ENCODE assay signal across 17 cellular contexts in genomic region chr17:6786618-6787017, GRCh38. TPM values are rescaled to one million over a fixed set of nuclear protein-coding genes. Genes with fewer than 3 reads are reported as not detected.
DNase-seq lines count a peak whose midpoint lies in the region; ATAC-seq, FAIRE-seq and TF ChIP-seq lines count a peak whose summit lies in the region.
"Had no signal": no experiment of that assay in that cellular context is flagged by ENCODE, and none has a peak within 500 bp of the region (broad histone marks: within the 10 kb centered on the region; RNA-seq: fewer than 3 reads in every experiment).

No MANE protein-coding gene starts in this region.

- no peaks in the 10 kb centered on the region for H4K20me1 ChIP-seq in endothelial cell of umbilical vein (replicated peaks; ENCODE audit: control insufficient read depth, extremely low read depth, insufficient read depth, low read length)
- H4K20me1 ChIP-seq: BLaER1 had no signal

- peak in 3 of 4 donors; percentile 11 to 80 (median 63) for ATAC-seq in right lobe of liver
- no peak for ATAC-seq in GM18861 (IDR thresholded peaks at IDR 0.05; ENCODE audit: unreplicated experiment)
- no peak for ATAC-seq in GM18517 (IDR thresholded peaks at IDR 0.05; ENCODE audit: unreplicated experiment)
- ATAC-seq: activated CD4-positive, CD25-positive, alpha-beta regulatory T cell treated with anti-CD3 and anti-CD28 coated beads, Interleukin-2, amount 50 U/mL, for 24 hours; stimulated activated naive B cell treated with anti-CD40 and anti-IgM and Interleukin-4, amounts not matched to agents 10 μg/mL and 1 μg/mL and 100 μg/mL, for 72 hours had no signal

- dilution Hi-C loops in endothelial cell of umbilical vein (cut with MboI; ENCODE audit: extremely low pct_ligation_motif_present, low sequenced_read_pairs): no loop called here

- H3K27ac ChIP-seq in endothelial cell of umbilical vein (ENCODE audit: insufficient read depth, low read depth, low read length) (peak overlapping the region; percentile 33), right lobe of liver (peak overlapping the region in 1 of 3 donors; percentile 23)
- H3K27ac ChIP-seq: BLaER1 had no signal

- WGBS in right lobe of liver (ENCODE audit: insufficient coverage, low coverage, low lambda C conversion rate, missing lambda C conversion rate): 59% methylated on average over 8 of the region's 8 CpGs

- POLR2A ChIA-PET in endothelial cell of umbilical vein (lab: Charles Lee): no interaction called here
- POLR2A ChIA-PET in activated CD4-positive, alpha-beta memory T cell treated with anti-CD3 and anti-CD28 coated beads for 36 hours (lab: Charles Lee): no interaction called here

- peaks cover 17% of the 10 kb centered on the region for H3K9me3 Mint-ChIP-seq in activated CD4-positive, alpha-beta memory T cell treated with anti-CD3 and anti-CD28 coated beads for 36 hours
- H3K9me3 Mint-ChIP-seq: stimulated activated naive B cell treated with anti-CD40 and anti-IgM and Interleukin-4, amounts not matched to agents 10 μg/mL and 1 μg/mL and 100 μg/mL, for 72 hours had no signal

- no peak overlapping the region for H3K4me3 Mint-ChIP-seq in activated CD4-positive, alpha-beta memory T cell treated with anti-CD3 and anti-CD28 coated beads for 36 hours
- H3K4me3 Mint-ChIP-seq: stimulated activated naive B cell treated with anti-CD40 and anti-IgM and Interleukin-4, amounts not matched to agents 10 μg/mL and 1 μg/mL and 100 μg/mL, for 72 hours had no signal

- no TSS peak for BruUV-seq in endothelial cell of umbilical vein (replicated peaks; lab: Mats Ljungman, UMichigan)

- no peaks in the 10 kb centered on the region for H3K36me3 Mint-ChIP-seq in activated CD4-positive, alpha-beta memory T cell treated with anti-CD3 and anti-CD28 coated beads for 36 hours
- H3K36me3 Mint-ChIP-seq: stimulated activated naive B cell treated with anti-CD40 and anti-IgM and Interleukin-4, amounts not matched to agents 10 μg/mL and 1 μg/mL and 100 μg/mL, for 72 hours had no signal

- H3K79me2 ChIP-seq in endothelial cell of umbilical vein (ENCODE audit: control insufficient read depth, insufficient read depth, low read length): no peaks in the 10 kb centered on the region

- H3K4me1 ChIP-seq in endothelial cell of umbilical vein (ENCODE audit: control insufficient read depth, extremely low read depth, insufficient read depth, low read length): peaks cover 6% of the 10 kb centered on the region
- peaks cover 0 to 8% (median 0%) of the 10 kb centered on the region in 4 donors for H3K4me1 ChIP-seq in right lobe of liver
- H3K4me1 ChIP-seq: BLaER1 had no signal

- CTCF ChIA-PET in endothelial cell of umbilical vein (lab: Charles Lee): interaction anchor here (1.1 to 1.9 kb wide), 5 partner anchors 10 to 124 kb away, joined by 3 to 21 read pairs (median 4); no protein-coding TSS in a partner anchor
- CTCF ChIA-PET in activated CD4-positive, alpha-beta memory T cell treated with anti-CD3 and anti-CD28 coated beads for 36 hours (lab: Charles Lee): no interaction called here

- H3K4me1 Mint-ChIP-seq in activated CD4-positive, alpha-beta memory T cell treated with anti-CD3 and anti-CD28 coated beads for 36 hours (ENCODE audit: low read depth): no peaks in the 10 kb centered on the region
- H3K4me1 Mint-ChIP-seq: stimulated activated naive B cell treated with anti-CD40 and anti-IgM and Interleukin-4, amounts not matched to agents 10 μg/mL and 1 μg/mL and 100 μg/mL, for 72 hours had no signal

- H3K27me3 ChIP-seq in endothelial cell of umbilical vein (ENCODE audit: control insufficient read depth in 2 of 2, insufficient read depth in 2 of 2, low read length in 2 of 2) (peaks cover 0 to 15% of the 10 kb centered on the region in 2 experiments), right lobe of liver (no peaks in the 10 kb centered on the region)
- H3K27me3 ChIP-seq: BLaER1 had no signal

- H3K9ac ChIP-seq in endothelial cell of umbilical vein (replicated peaks; ENCODE audit: extremely low read depth, insufficient read depth, low read length): peak overlapping the region; percentile 3
- H3K9ac ChIP-seq: BLaER1 had no signal

- intact Hi-C loops in endothelial cell of umbilical vein (cut with micrococcal nuclease): loop anchor here (1.0 kb wide), 1 partner anchor 33 kb away; no protein-coding TSS in a partner anchor
- intact Hi-C loops in right lobe of liver (cut with DNase I): no loop called here
- intact Hi-C loops in activated CD4-positive, alpha-beta memory T cell treated with anti-CD3 and anti-CD28 coated beads for 36 hours (cut with micrococcal nuclease): no loop called here

- DNase-seq in Ammon's horn (ENCODE audit: low spot score) (peak; percentile 49), NCI-H226 (peak; percentile 77), endothelial cell of umbilical vein (ENCODE audit: low read depth, low spot score) (peak; percentile 93), right lobe of liver (no peak)
- DNase-seq in activated CD8-positive, alpha-beta memory T cell treated with anti-CD3 and anti-CD28 coated beads for 24 hours: no peak
- no peak for DNase-seq in activated CD4-positive, alpha-beta memory T cell treated with anti-CD3 and anti-CD28 coated beads for 36 hours
- DNase-seq: NCI-H187; NK-92 treated with Interleukin-12 subunit alpha and Interleukin-12 subunit beta, amount 100 ng/mL, for 24 hours; stimulated activated CD4-positive, alpha-beta T cell treated with anti-CD3 and anti-CD28 coated beads, Interleukin-4, amount 100 ng/mL, for 1 hour; stimulated activated naive B cell treated with anti-CD40 and anti-IgM and Interleukin-4, amounts not matched to agents 10 μg/mL and 1 μg/mL and 100 μg/mL, for 72 hours; SW 1271 had no signal

- no peaks in the 10 kb centered on the region for H3K9me3 ChIP-seq in endothelial cell of umbilical vein (replicated peaks; ENCODE audit: control insufficient read depth, insufficient read depth, low read length)
- no peaks in the 10 kb centered on the region for H3K9me3 ChIP-seq in right lobe of liver

- H3K4me3 ChIP-seq in endothelial cell of umbilical vein (replicated peaks in 1 of 3; ENCODE audit: insufficient read depth in 1 of 3, low read depth in 1 of 3, low read length in 3 of 3) (peak overlapping the region in 2 of 3 experiments; percentile 30 to 42), right lobe of liver (no peak overlapping the region)
- H3K4me3 ChIP-seq: BLaER1 had no signal

- peak overlapping the region; percentile 80 for H2AFZ ChIP-seq in endothelial cell of umbilical vein (ENCODE audit: low read depth, low read length)

- H3K9me1 ChIP-seq in endothelial cell of umbilical vein (replicated peaks; ENCODE audit: control insufficient read depth, extremely low read depth, insufficient read depth, low read length): no peaks in the 10 kb centered on the region

- H3K4me2 ChIP-seq in endothelial cell of umbilical vein (ENCODE audit: insufficient read depth, low read length): peak overlapping the region; percentile 60
- H3K4me2 ChIP-seq: BLaER1 had no signal

- FAIRE-seq in endothelial cell of umbilical vein (lab: Jason Lieb, UNC): peak; percentile 96

- no peak for TF ChIP-seq CTCF in endothelial cell of umbilical vein (IDR thresholded peaks at IDR 0.05; ENCODE audit: extremely low read depth in 1 of 2, insufficient read depth in 1 of 2, low read depth in 1 of 2, low read length in 2 of 2)
- no peak for TF ChIP-seq CTCF in right lobe of liver (IDR thresholded peaks at IDR 0.05)

- H3K27ac Mint-ChIP-seq in activated CD4-positive, alpha-beta memory T cell treated with anti-CD3 and anti-CD28 coated beads for 36 hours: no peak overlapping the region
- H3K27ac Mint-ChIP-seq: progenitor cell of endocrine pancreas; stimulated activated naive B cell treated with anti-CD40 and anti-IgM and Interleukin-4, amounts not matched to agents 10 μg/mL and 1 μg/mL and 100 μg/mL, for 72 hours had no signal

- H3K36me3 ChIP-seq in endothelial cell of umbilical vein (ENCODE audit: control insufficient read depth in 2 of 2, extremely low read depth in 1 of 2, insufficient read depth in 2 of 2, low read length in 2 of 2) (no peaks in the 10 kb centered on the region), right lobe of liver (no peaks in the 10 kb centered on the region)
- H3K36me3 ChIP-seq: BLaER1 had no signal

- TF ChIP-seq POLR2A in endothelial cell of umbilical vein (IDR thresholded peaks at IDR 0.05; ENCODE audit: low read depth, low read length): no peak
- TF ChIP-seq POLR2A in right lobe of liver (IDR thresholded peaks at IDR 0.05): no peak

- H3K27me3 Mint-ChIP-seq in activated CD4-positive, alpha-beta memory T cell treated with anti-CD3 and anti-CD28 coated beads for 36 hours: peaks cover 47% of the 10 kb centered on the region
- H3K27me3 Mint-ChIP-seq: progenitor cell of endocrine pancreas had no signal

RNA-seq across cellular contexts. Expression of gene FBXO39, which starts 10.6 kb away (rescaled TPM):
- total RNA-seq in endothelial cell of umbilical vein (0.20 and 0.99 TPM in 2 replicates), right lobe of liver (1 to 10 TPM in 1 of 6 experiments, under 1 TPM in 4, not detected in 1; 0.33 to 1.2 (median 0.49) TPM)
- 2.7 and 3.1 TPM in 2 replicates for polyA plus RNA-seq in endothelial cell of umbilical vein
- 2.3 and 2.9 TPM in 2 replicates for polyA plus RNA-seq in endothelial cell of umbilical vein (2011; cell fraction: cytosol; rRNA removed)
- 4.9 and 5.6 TPM in 2 replicates for polyA plus RNA-seq in endothelial cell of umbilical vein (2011; cell fraction: nucleus; rRNA removed)
- polyA plus RNA-seq in endothelial cell of umbilical vein (2012): not detected in 2 replicates
- polyA minus RNA-seq in endothelial cell of umbilical vein: 2.7 and 3.1 TPM in 2 replicates
- not detected for polyA minus RNA-seq in endothelial cell of umbilical vein (2011; cell fraction: cytosol; rRNA and poly(A)+ RNA removed)
- 3.4 and 4.3 TPM in 2 replicates for polyA minus RNA-seq in endothelial cell of umbilical vein (2011; cell fraction: nucleus; rRNA and poly(A)+ RNA removed)
- total RNA-seq in activated CD4-positive, alpha-beta memory T cell treated with anti-CD3 and anti-CD28 coated beads for 36 hours: not detected
- total RNA-seq: progenitor cell of endocrine pancreas had no signal

RNA-seq across cellular contexts. Expression of gene XAF1, which starts 30.8 kb away (rescaled TPM):
- total RNA-seq in endothelial cell of umbilical vein: 15.0 and 21.5 TPM in 2 replicates
- 3.8 and 6.3 TPM in 2 replicates for polyA plus RNA-seq in endothelial cell of umbilical vein
- polyA plus RNA-seq in endothelial cell of umbilical vein (2011; cell fraction: cytosol; rRNA removed): 4.8 and 6.5 TPM in 2 replicates
- 33.1 and 34.7 TPM in 2 replicates for polyA plus RNA-seq in endothelial cell of umbilical vein (2011; cell fraction: nucleus; rRNA removed)
- 2.8 and 4.4 TPM in 2 replicates for polyA plus RNA-seq in endothelial cell of umbilical vein (2012)
- polyA minus RNA-seq in endothelial cell of umbilical vein: 25.2 and 34.8 TPM in 2 replicates
- polyA minus RNA-seq in endothelial cell of umbilical vein (2011; cell fraction: cytosol; rRNA and poly(A)+ RNA removed): not detected
- polyA minus RNA-seq in endothelial cell of umbilical vein (2011; cell fraction: nucleus; rRNA and poly(A)+ RNA removed): 20.0 and 26.7 TPM in 2 replicates
- total RNA-seq in right lobe of liver: 10 to 100 TPM; 15.9 to 76.8 (median 42.7) TPM
- total RNA-seq in activated CD4-positive, alpha-beta memory T cell treated with anti-CD3 and anti-CD28 coated beads for 36 hours: 10 to 100 TPM; 26.8 to 27.4 TPM
- total RNA-seq: progenitor cell of endocrine pancreas had no signal

RNA-seq across cellular contexts. Expression of gene TEKT1, which starts 44.9 kb away (rescaled TPM):
- total RNA-seq in endothelial cell of umbilical vein (not detected in 2 replicates), right lobe of liver (not detected)
- polyA plus RNA-seq in endothelial cell of umbilical vein: not detected in 2 replicates
- not detected in 2 replicates for polyA plus RNA-seq in endothelial cell of umbilical vein (2011; cell fraction: cytosol; rRNA removed)
- polyA plus RNA-seq in endothelial cell of umbilical vein (2011; cell fraction: nucleus; rRNA removed): 0.08 TPM in 1 of 2 replicates, not detected in the other
- not detected in 2 replicates for polyA plus RNA-seq in endothelial cell of umbilical vein (2012)
- not detected in 2 replicates for polyA minus RNA-seq in endothelial cell of umbilical vein
- not detected for polyA minus RNA-seq in endothelial cell of umbilical vein (2011; cell fraction: cytosol; rRNA and poly(A)+ RNA removed)
- polyA minus RNA-seq in endothelial cell of umbilical vein (2011; cell fraction: nucleus; rRNA and poly(A)+ RNA removed): not detected in 2 replicates
- total RNA-seq in activated CD4-positive, alpha-beta memory T cell treated with anti-CD3 and anti-CD28 coated beads for 36 hours: not detected
- total RNA-seq: mononuclear cell, progenitor cell of endocrine pancreas had no signal

Comparison
In these comparisons a context has a peak if more than half of its experiments do, and no peak if none do; other contexts are left out.
1. DNase-seq: peak in Ammon's horn (single experiment), NCI-H226 (single experiment) and endothelial cell of umbilical vein (single experiment); none in right lobe of liver (0 of 3), activated CD8-positive, alpha-beta memory T cell treated with anti-CD3 and anti-CD28 coated beads for 24 hours (single experiment) and activated CD4-positive, alpha-beta memory T cell treated with anti-CD3 and anti-CD28 coated beads for 36 hours (single experiment).
2. H3K4me3 ChIP-seq: peak in endothelial cell of umbilical vein (2 of 3); none in right lobe of liver (0 of 3).
3. ATAC-seq: peak in right lobe of liver (3 of 4); none in GM18861 (single experiment) and GM18517 (single experiment).